24 cellular contexts compared by ENCODE assay signal in the genomic region with DNA sequence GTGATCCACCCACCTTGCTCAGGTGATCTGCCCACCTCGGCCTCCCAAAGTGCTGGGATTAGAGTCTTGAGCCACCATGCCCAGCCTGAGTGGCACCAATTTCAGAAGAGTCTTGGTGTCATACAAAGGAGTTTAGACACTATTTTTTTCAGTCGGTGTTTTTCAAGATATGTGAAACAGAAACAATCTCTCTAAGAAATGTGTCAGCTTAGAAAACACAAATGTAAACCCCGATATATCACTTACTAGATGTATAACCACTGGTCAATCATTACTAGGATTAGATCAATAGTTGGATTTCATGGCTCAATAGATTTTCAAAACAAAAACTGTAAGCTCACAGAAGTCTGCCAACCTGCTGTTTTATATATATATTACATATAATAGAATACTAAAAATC.
DNase-seq lines count a peak whose midpoint lies in the region; ATAC-seq and TF ChIP-seq lines count a peak whose summit lies in the region.
"Had no signal": no experiment of that assay in that cellular context is flagged by ENCODE, and none has a peak within 500 bp of the region (broad histone marks: within the 10 kb centered on the region; RNA-seq: fewer than 3 reads in every experiment).

No MANE protein-coding gene starts in this region.

- no peak overlapping the region for H3K27ac ChIP-seq in breast epithelium
- H3K27ac ChIP-seq: KMS-11, left lung, testis had no signal

- no peak overlapping the region for H3K4me3 ChIP-seq in breast epithelium
- H3K4me3 ChIP-seq: left lung, testis had no signal

- no peaks in the 10 kb centered on the region for H3K27me3 ChIP-seq in breast epithelium
- H3K27me3 ChIP-seq: left lung, testis had no signal

- H3K9me3 ChIP-seq in breast epithelium: no peaks in the 10 kb centered on the region
- H3K9me3 ChIP-seq: left lung, testis had no signal

- DNase-seq in DMS79 treated with DMSO at 0.1 percent for 48 hours (lab: John Stamatoyannopoulos, UW) (no peak), sciatic nerve (ENCODE audit: low spot score) (no peak), OCI-M1 (lab: John Stamatoyannopoulos, UW) (no peak), breast epithelium (ENCODE audit: low spot score in 2 of 2) (no peak)
- DNase-seq: 8988T; activated CD4-positive, alpha-beta T cell treated with anti-CD3 and anti-CD28 coated beads, Interleukin-2, amount 10 ng/mL, durations not matched to agents 24 days and 14 days; activated CD8-positive, alpha-beta memory T cell treated with anti-CD3 and anti-CD28 coated beads, Interleukin-2, amount 50 U/mL, for 48 hours; activated gamma-delta T cell; effector CD4-positive, alpha-beta T cell; GOT3; left lung; NCI-H1105 treated with DMSO at 0.1 percent for 48 hours; NCI-H69; retina; SHP77 treated with DMSO at 0.1 percent for 48 hours; stimulated activated CD4-positive, alpha-beta T cell treated with anti-CD3 and anti-CD28 coated beads, Interleukin-12 subunit alpha, Interleukin-12 subunit beta, amount 100 ng/mL, for 4 hours; T-cell; testis had no signal

- TF ChIP-seq CTCF in breast epithelium (IDR thresholded peaks at IDR 0.05): no peak

- H3K4me1 ChIP-seq in breast epithelium: no peaks in the 10 kb centered on the region
- H3K4me1 ChIP-seq: left lung, testis had no signal

- intact Hi-C loops in sciatic nerve (cut with DNase I): no loop called here
- intact Hi-C loops in breast epithelium (cut with DNase I; ENCODE audit: low total_unique reads): no loop called here

- H3K36me3 ChIP-seq in breast epithelium: no peaks in the 10 kb centered on the region

- no peak for TF ChIP-seq POLR2A in breast epithelium (IDR thresholded peaks at IDR 0.05)

- peak; percentile 49 for ATAC-seq in GM18502 (IDR thresholded peaks at IDR 0.05; ENCODE audit: poor library complexity, unreplicated experiment)
- ATAC-seq in GM19452 (IDR thresholded peaks at IDR 0.05; ENCODE audit: unreplicated experiment): peak; percentile 83
- peak; percentile 67 for ATAC-seq in HG02763 (IDR thresholded peaks at IDR 0.05; ENCODE audit: unreplicated experiment)
- ATAC-seq in HG03354 (IDR thresholded peaks at IDR 0.05; ENCODE audit: poor library complexity, severe bottlenecking, unreplicated experiment): peak; percentile 94
- no peak for ATAC-seq in sciatic nerve
- ATAC-seq: esophagus mucosa, left lung, T-cell had no signal
